16 cellular contexts compared by ENCODE assay signal in the genomic region with DNA sequence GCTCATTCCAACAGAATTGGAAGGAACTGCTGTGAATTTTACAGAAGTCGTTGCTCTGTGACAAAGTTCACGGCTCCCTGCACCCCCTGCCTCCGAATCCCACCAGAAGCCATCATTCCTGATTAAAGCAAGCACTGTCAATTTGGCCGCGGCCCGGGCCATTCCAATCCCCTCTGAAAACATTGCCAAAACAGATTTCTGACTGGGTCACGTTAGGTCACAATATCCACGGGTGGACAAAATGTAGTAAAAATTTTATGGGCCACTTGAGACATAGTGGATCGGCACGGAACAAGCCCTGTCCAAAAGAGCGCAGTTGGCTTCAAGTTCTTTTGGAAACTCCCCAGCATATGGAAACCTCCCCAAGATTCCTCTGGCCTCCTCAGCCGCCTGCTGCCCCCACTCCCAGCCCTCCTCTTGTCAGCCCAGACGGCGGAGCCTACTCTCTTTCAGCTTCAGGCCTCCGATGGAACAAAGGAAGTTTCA.
"Had no signal": no experiment of that assay in that cellular context is flagged by ENCODE, and none has a peak within 500 bp of the region (broad histone marks: within the 10 kb centered on the region; RNA-seq: fewer than 3 reads in every experiment).

No MANE protein-coding gene starts in this region.

- H3K4me2 ChIP-seq: hepatocyte had no signal

- H3K27ac ChIP-seq: colonic mucosa, hepatocyte, stomach, uterus had no signal

- FAIRE-seq: bronchial epithelial cell had no signal

- DNase-seq: activated CD4-positive, alpha-beta memory T cell treated with anti-CD3 and anti-CD28 coated beads, Interleukin-2, amount 10 ng/mL, durations not matched to agents 7 days and 5 days; activated CD4-positive, alpha-beta T cell treated with anti-CD3 and anti-CD28 coated beads for 1 hour; activated gamma-delta T cell; activated T-cell treated with anti-CD3 and anti-CD28 coated beads, Interleukin-2, amount 50 U/mL, for 48 hours; colonic mucosa; effector memory CD8-positive, alpha-beta T cell; erythroblast; immature natural killer cell; left colon; natural killer cell; stimulated activated CD4-positive, alpha-beta T cell treated with anti-CD3 and anti-CD28 coated beads, Interleukin-15, amount 100 ng/mL, for 24 hours; stimulated activated CD4-positive, alpha-beta T cell treated with anti-CD3 and anti-CD28 coated beads, Interleukin-4, amount 100 ng/mL, for 4 hours; stomach had no signal

- H3K4me1 ChIP-seq: colonic mucosa, stomach, uterus had no signal

- H3K36me3 ChIP-seq: colonic mucosa, stomach, uterus had no signal

- H3K79me2 ChIP-seq: hepatocyte had no signal

- H3K4me3 ChIP-seq: colonic mucosa, hepatocyte, stomach, uterus had no signal

- H3K27me3 ChIP-seq: colonic mucosa, uterus had no signal

- H2AFZ ChIP-seq: hepatocyte had no signal

- H3K9me3 ChIP-seq: colonic mucosa, uterus had no signal

- ATAC-seq: effector memory CD8-positive, alpha-beta T cell; left colon; natural killer cell had no signal
